In genomic region chr18:67634631-67635338, GRCh38 we compare ENCODE assay signal across 1 cellular context.
TF ChIP-seq lines count a peak whose summit lies in the region.

No MANE protein-coding gene starts in this region.

TF ChIP-seq in WTC11, 78 proteins besides CTCF, POLR2A, EP300 and RAD21 (continued from another document):
- TF ChIP-seq AR (CRISPR knock-in tag; IDR thresholded peaks at IDR 0.05) (no peak), FOXP1 (CRISPR knock-in tag; IDR thresholded peaks at IDR 0.05; ENCODE audit: borderline replicate concordance) (no peak)
